34 cellular contexts compared by ENCODE assay signal in genomic region chr2:125450092-125450491, GRCh38.
"Had no signal": no experiment of that assay in that cellular context is flagged by ENCODE, and none has a peak within 500 bp of the region (broad histone marks: within the 10 kb centered on the region; RNA-seq: fewer than 3 reads in every experiment).

No MANE protein-coding gene starts in this region.

- FAIRE-seq: astrocyte, bronchial epithelial cell had no signal

- H3K4me3 ChIP-seq: adrenal gland, ascending aorta, body of pancreas, breast epithelium, cardiac muscle cell had no signal

- ATAC-seq: activated naive CD4-positive, alpha-beta T cell treated with anti-CD3 and anti-CD28 coated beads, Interleukin-2, amount 50 U/mL, for 72 hours; activated naive CD8-positive, alpha-beta T cell treated with anti-CD3 and anti-CD28 coated beads, Interleukin-2, amount 50 U/mL, for 24 hours; activated T-cell treated with anti-CD3 and anti-CD28 coated beads, Interleukin-2, amount 50 U/mL, for 4 hours; activated T-cell treated with anti-CD3 and anti-CD28 coated beads, Interleukin-2, amount 50 U/mL, for 72 hours; activated T-helper 17 cell treated with anti-CD3 and anti-CD28 coated beads, Interleukin-2, amount 50 U/mL, for 72 hours; body of pancreas had no signal

- DNase-seq: activated effector memory CD4-positive, alpha-beta T cell treated with anti-CD3 and anti-CD28 coated beads, Interleukin-2, amount 50 U/mL, for 16 hours; activated effector memory CD4-positive, alpha-beta T cell treated with Interleukin-2 at 50 U/mL for 16 hours; activated gamma-delta T cell; activated gamma-delta T cell treated with Interleukin-2 at 50 U/mL for 16 hours; activated naive CD4-positive, alpha-beta T cell; activated naive CD4-positive, alpha-beta T cell treated with anti-CD3 and anti-CD28 coated beads for 36 hours; activated naive CD4-positive, alpha-beta T cell treated with anti-CD3 and anti-CD28 coated beads, Interleukin-2, amount 10 ng/mL, durations not matched to agents 7 days and 5 days; activated naive CD4-positive, alpha-beta T cell treated with anti-CD3 and anti-CD28 coated beads, Interleukin-2, amount 50 U/mL, for 16 hours; activated naive CD4-positive, alpha-beta T cell treated with Interleukin-2 at 50 U/mL for 16 hours; activated naive CD8-positive, alpha-beta T cell treated with anti-CD3 and anti-CD28 coated beads for 36 hours; activated naive CD8-positive, alpha-beta T cell treated with anti-CD3 and anti-CD28 coated beads, Interleukin-2, amount 10 ng/mL, durations not matched to agents 7 days and 5 days; activated naive CD8-positive, alpha-beta T cell treated with anti-CD3 and anti-CD28 coated beads, Interleukin-2, amount 50 U/mL, for 24 hours; activated T-cell treated with anti-CD3 and anti-CD28 coated beads, Interleukin-2, amount 50 U/mL, for 1 hour; activated T-cell treated with anti-CD3 and anti-CD28 coated beads, Interleukin-2, amount 50 U/mL, for 24 hours; activated T-cell treated with anti-CD3 and anti-CD28 coated beads, Interleukin-2, amount 50 U/mL, for 4 hours; activated T-cell treated with anti-CD3 and anti-CD28 coated beads, Interleukin-2, amount 50 U/mL, for 48 hours; activated T-cell treated with anti-CD3 and anti-CD28 coated beads, Interleukin-2, amount 50 U/mL, for 72 hours; adrenal gland; amniotic stem cell; amygdala; anterior cingulate cortex; aorta; body of pancreas; brain microvascular endothelial cell; caudate nucleus; central memory CD4-positive, alpha-beta T cell; cerebellar nuclear complex had no signal

- H3K36me3 ChIP-seq: adrenal gland, ascending aorta, brain microvascular endothelial cell, breast epithelium, cardiac muscle cell had no signal

- H3K4me1 ChIP-seq: adrenal gland, ascending aorta, body of pancreas, breast epithelium had no signal

- H3K27ac ChIP-seq: adrenal gland, ascending aorta, body of pancreas, brain microvascular endothelial cell, breast epithelium, cardiac muscle cell had no signal

- H3K27me3 ChIP-seq: adrenal gland, ascending aorta, body of pancreas, brain microvascular endothelial cell, breast epithelium, cardiac muscle cell had no signal

- H3K9me3 ChIP-seq: adrenal gland, ascending aorta, body of pancreas had no signal
